Comparison of ENCODE assay signal across 8 cellular contexts in the genomic region with DNA sequence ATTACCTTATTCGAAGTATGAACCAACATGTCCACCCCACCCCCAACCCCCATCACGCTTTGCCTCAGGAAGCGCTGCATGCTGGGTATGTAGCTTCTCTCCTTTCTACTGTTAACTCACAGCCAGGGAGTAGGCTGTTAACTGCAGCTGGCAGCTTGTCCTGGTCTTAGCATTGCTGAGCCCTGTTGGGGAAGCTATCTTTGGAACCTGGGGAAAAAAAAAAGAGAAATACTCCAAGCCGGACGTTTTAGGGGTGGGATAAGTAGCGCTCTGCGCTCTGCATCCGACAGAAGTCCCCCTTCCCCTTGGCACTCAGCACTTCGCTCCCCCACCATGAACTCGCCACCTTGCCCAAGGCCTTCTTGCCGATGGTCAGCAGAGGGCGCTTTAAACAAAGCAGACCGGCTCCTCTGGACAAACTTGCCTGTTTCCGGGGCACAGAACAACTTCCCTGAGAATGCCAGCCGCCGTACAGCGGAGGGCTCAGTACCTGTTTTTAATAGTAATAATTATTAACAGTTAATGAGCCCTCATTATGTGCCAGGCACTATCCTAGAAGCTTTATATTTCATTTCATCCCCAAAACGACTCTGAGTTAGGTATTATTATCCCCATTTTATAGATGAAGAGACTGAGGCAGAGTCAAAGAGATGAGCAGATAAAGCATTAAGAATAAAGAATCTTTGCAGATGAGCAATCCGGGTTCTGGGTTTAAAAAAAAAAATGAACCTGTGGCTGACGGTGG. TPM values are rescaled to one million over a fixed set of nuclear protein-coding genes. Genes with fewer than 3 reads are reported as not detected.
DNase-seq lines count a peak whose midpoint lies in the region; ATAC-seq and TF ChIP-seq lines count a peak whose summit lies in the region.

No MANE protein-coding gene starts in this region.

- peak; percentile 85 for ATAC-seq in GM21619 (IDR thresholded peaks at IDR 0.05; ENCODE audit: unreplicated experiment)
- peak; percentile 84 for ATAC-seq in T-helper 17 cell
- ATAC-seq in aorta (ENCODE audit: low FRiP score): peak; percentile 81

- H3K4me3 Mint-ChIP-seq in T-helper 17 cell: no peak overlapping the region

- H3K4me3 ChIP-seq in BJ (ENCODE audit: low read depth, low read length) (no peak overlapping the region), aorta (ENCODE audit: low read length in 2 of 2) (no peak overlapping the region)

- TF ChIP-seq CTCF in BJ (IDR thresholded peaks at IDR 0.05; ENCODE audit: insufficient read depth, low read depth, low read length): peak; percentile 94

- no peaks in the 10 kb centered on the region for H3K27me3 ChIP-seq in BJ (ENCODE audit: control insufficient read depth, insufficient read depth, low read length)
- H3K27me3 ChIP-seq in aorta (ENCODE audit: control insufficient read depth in 1 of 2, insufficient read depth in 2 of 2, low read length in 1 of 2): no peaks in the 10 kb centered on the region

- intact Hi-C loops in aorta (cut with DNase I): loop anchor here (1.0 to 10.0 kb wide), 5 partner anchors 79 to 235 kb away; a partner anchor contains a TSS

- POLR2A ChIA-PET in BJ (lab: Charles Lee): no interaction called here

- DNase-seq in BJ (ENCODE audit: low read depth): no peak
- DNase-seq in NCI-H146 treated with DMSO at 0.1 percent for 48 hours (lab: John Stamatoyannopoulos, UW; ENCODE audit: unreplicated experiment): peak; percentile 87
- peak; percentile 40 to 60 (median 44) for DNase-seq in T-helper 17 cell
- peak in 56 of 58 donors; percentile 13 to 87 (median 65) for DNase-seq in anterior cingulate cortex (lab: John Stamatoyannopoulos, UW)
- DNase-seq in hippocampal formation (lab: John Stamatoyannopoulos, UW): peak; percentile 69 to 75
- peak; percentile 71 for DNase-seq in renal cortical epithelial cell (ENCODE audit: low read depth)
- DNase-seq in aorta: peak; percentile 83 to 88

- H3K9me3 ChIP-seq in T-helper 17 cell (ENCODE audit: control insufficient read depth, low read length, poor library complexity, severe bottlenecking): no peaks in the 10 kb centered on the region
- no peaks in the 10 kb centered on the region for H3K9me3 ChIP-seq in aorta (ENCODE audit: control insufficient read depth, low read length)

- H3K4me1 ChIP-seq in aorta (ENCODE audit: control insufficient read depth in 1 of 2, insufficient read depth in 2 of 2, low read length in 2 of 2): no peaks in the 10 kb centered on the region

- CTCF ChIA-PET in BJ (lab: Yijun Ruan, JAX): interaction anchor here (0.7 to 3.2 kb wide), 30 partner anchors 9 to 238 kb away, joined by 3 to 33 read pairs (median 4); a partner anchor contains a TSS

- no peak overlapping the region for H3K27ac ChIP-seq in aorta (ENCODE audit: low read depth in 1 of 2, low read length in 2 of 2)

- H3K36me3 Mint-ChIP-seq in T-helper 17 cell (ENCODE audit: low read depth): peaks cover 3% of the 10 kb centered on the region

- H3K36me3 ChIP-seq in BJ (ENCODE audit: control insufficient read depth, insufficient read depth, low read length) (peaks cover 7% of the 10 kb centered on the region), aorta (ENCODE audit: control insufficient read depth in 1 of 2, insufficient read depth in 2 of 2, low read length in 1 of 2) (no peaks in the 10 kb centered on the region)

- no peak overlapping the region for H3K27ac Mint-ChIP-seq in T-helper 17 cell

- peaks cover 26% of the 10 kb centered on the region for H3K27me3 Mint-ChIP-seq in T-helper 17 cell

- 4% methylated on average over 20 of the region's 20 CpGs for WGBS in aorta, 2 donors

- H3K4me1 Mint-ChIP-seq in T-helper 17 cell: peaks cover 16% of the 10 kb centered on the region

RNA-seq across cellular contexts. Expression of a gene that starts 35.2 kb away (rescaled TPM):
- polyA plus RNA-seq in BJ (2011; rRNA removed) (not detected in 2 replicates), aorta (1 to 10 TPM in 1 of 2 donors, under 1 TPM in 1; 0.13 to 5.4 TPM)
- not detected in 2 replicates for polyA minus RNA-seq in BJ (2011; rRNA and poly(A)+ RNA removed)
- total RNA-seq in T-helper 17 cell (not detected), renal cortical epithelial cell (3.4 and 20.0 TPM in 2 replicates), aorta (10 to 100 TPM in 1 of 2 donors, 1 to 10 TPM in 1; 9.3 to 22.3 TPM)

RNA-seq across cellular contexts. Expression of a gene that starts 56.9 kb away (rescaled TPM):
- polyA plus RNA-seq in BJ (2011; rRNA removed) (1.9 and 4.0 TPM in 2 replicates), aorta (10 to 100 TPM in 1 of 2 donors, 1 to 10 TPM in 1; 9.1 to 11.3 TPM)
- 3.3 and 6.2 TPM in 2 replicates for polyA minus RNA-seq in BJ (2011; rRNA and poly(A)+ RNA removed)
- total RNA-seq in T-helper 17 cell (10 to 100 TPM in 1 of 2 donors, 1 to 10 TPM in 1; 7.5 to 10.6 TPM), renal cortical epithelial cell (1.9 and 8.0 TPM in 2 replicates), aorta (10 to 100 TPM; 31.6 to 36.2 TPM)
